ENCODE assay signal across 8 cellular contexts in the genomic region with DNA sequence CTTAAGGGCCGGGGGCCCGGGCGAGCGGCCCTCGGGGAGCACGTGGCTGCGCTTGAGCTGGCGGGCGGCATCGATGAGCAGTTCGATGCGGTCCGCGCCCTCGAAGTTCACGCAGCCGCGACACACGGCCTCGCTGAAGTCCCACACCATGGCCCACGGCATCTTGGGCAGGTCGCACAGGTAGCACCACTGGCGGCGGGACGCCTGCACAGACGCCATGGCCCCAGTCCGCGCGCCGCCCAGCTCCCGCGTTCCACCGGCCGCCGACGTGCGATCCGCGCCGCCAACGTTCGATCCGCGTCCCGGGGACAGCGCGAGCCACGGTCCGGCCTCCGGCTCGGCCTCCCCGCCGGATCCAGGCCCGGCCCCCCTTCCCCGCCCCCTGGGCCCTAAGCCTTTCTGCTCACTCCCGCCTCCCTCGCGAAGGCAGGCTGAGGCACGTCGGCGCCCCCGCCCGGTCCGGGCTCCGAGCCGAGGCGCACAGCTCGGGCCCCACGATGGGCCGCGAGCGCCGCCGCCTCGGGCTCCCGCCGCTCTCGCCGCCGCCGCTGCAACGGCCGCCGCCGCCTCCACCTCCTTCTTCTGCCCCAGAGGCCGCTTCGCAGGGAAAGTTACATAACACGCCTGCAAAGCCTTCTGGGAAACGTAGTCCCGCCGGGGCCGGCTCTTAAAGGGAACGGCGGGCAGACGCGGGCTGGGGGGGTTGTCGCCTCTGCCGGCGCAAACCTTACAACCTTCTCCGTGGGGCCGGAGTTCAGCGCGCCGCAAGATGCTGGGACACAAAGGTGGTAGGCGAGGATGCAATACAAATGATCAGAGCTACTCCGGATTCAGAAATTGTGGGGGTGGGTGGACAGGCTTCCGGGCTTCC. TPM values are rescaled to one million over a fixed set of nuclear protein-coding genes. Genes with fewer than 3 reads are reported as not detected.
DNase-seq lines count a peak whose midpoint lies in the region; ATAC-seq and TF ChIP-seq lines count a peak whose summit lies in the region.

A gene with protein sequence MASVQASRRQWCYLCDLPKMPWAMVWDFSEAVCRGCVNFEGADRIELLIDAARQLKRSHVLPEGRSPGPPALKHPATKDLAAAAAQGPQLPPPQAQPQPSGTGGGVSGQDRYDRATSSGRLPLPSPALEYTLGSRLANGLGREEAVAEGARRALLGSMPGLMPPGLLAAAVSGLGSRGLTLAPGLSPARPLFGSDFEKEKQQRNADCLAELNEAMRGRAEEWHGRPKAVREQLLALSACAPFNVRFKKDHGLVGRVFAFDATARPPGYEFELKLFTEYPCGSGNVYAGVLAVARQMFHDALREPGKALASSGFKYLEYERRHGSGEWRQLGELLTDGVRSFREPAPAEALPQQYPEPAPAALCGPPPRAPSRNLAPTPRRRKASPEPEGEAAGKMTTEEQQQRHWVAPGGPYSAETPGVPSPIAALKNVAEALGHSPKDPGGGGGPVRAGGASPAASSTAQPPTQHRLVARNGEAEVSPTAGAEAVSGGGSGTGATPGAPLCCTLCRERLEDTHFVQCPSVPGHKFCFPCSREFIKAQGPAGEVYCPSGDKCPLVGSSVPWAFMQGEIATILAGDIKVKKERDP (minus strand): TSS at position 586 of the 871 bp plus-strand sequence. CDS start 367 bp downstream, at position 219.

- H3K9me3 Mint-ChIP-seq in HFFc6: no peaks in the 10 kb centered on the region
- no peaks in the 10 kb centered on the region for H3K9me3 Mint-ChIP-seq in activated naive CD4-positive, alpha-beta T cell treated with anti-CD3 and anti-CD28 coated beads, Interleukin-2, amount 50 U/mL, for 24 hours

- H3K27ac ChIP-seq in temporal lobe (ENCODE audit: low read depth, low read length): peak within 1 kb of the TSS; percentile 87

- H3K4me1 Mint-ChIP-seq in HFFc6 (ENCODE audit: low read depth): peaks cover 14% of the 10 kb centered on the region
- H3K4me1 Mint-ChIP-seq in activated naive CD4-positive, alpha-beta T cell treated with anti-CD3 and anti-CD28 coated beads, Interleukin-2, amount 50 U/mL, for 24 hours: peaks cover 19% of the 10 kb centered on the region

- peak within 1 kb of the TSS; percentile 98 for H3K27ac Mint-ChIP-seq in HFFc6
- peak within 1 kb of the TSS; percentile 98 for H3K27ac Mint-ChIP-seq in activated naive CD4-positive, alpha-beta T cell treated with anti-CD3 and anti-CD28 coated beads, Interleukin-2, amount 50 U/mL, for 24 hours

- DNase-seq in GDM1 (lab: John Stamatoyannopoulos, UW) (peak; percentile 83), HFFc6 (peak; percentile 91), NCI-H1092 treated with DMSO at 0.1 percent for 48 hours (lab: John Stamatoyannopoulos, UW) (peak; percentile 80), SKM-1 (lab: John Stamatoyannopoulos, UW; ENCODE audit: unreplicated experiment) (peak; percentile 13), glomerular endothelial cell (ENCODE audit: extremely low read depth, low read depth, low spot score) (peak; percentile 36), omental fat pad (ENCODE audit: low spot score) (peak; percentile 64)

- H3K36me3 Mint-ChIP-seq in HFFc6 (ENCODE audit: low read depth): 0 out of 2 replicates have a peak, but pooled peaks cover 5% of the 10 kb centered on the region
- peaks cover 2% of the 10 kb centered on the region for H3K36me3 Mint-ChIP-seq in activated naive CD4-positive, alpha-beta T cell treated with anti-CD3 and anti-CD28 coated beads, Interleukin-2, amount 50 U/mL, for 24 hours

- TF ChIP-seq CTCF in HFFc6 (IDR thresholded peaks at IDR 0.05) (peak; percentile 11), omental fat pad (IDR thresholded peaks at IDR 0.05) (no peak)

- H3K27me3 Mint-ChIP-seq in HFFc6 (ENCODE audit: insufficient read depth): peaks cover 3% of the 10 kb centered on the region; the same call in 1 of the 2 replicates
- no peaks in the 10 kb centered on the region for H3K27me3 Mint-ChIP-seq in activated naive CD4-positive, alpha-beta T cell treated with anti-CD3 and anti-CD28 coated beads, Interleukin-2, amount 50 U/mL, for 24 hours

- ATAC-seq in omental fat pad (ENCODE audit: low FRiP score): peak; percentile 74

- H3K4me3 Mint-ChIP-seq in HFFc6: peak within 1 kb of the TSS; percentile 97
- H3K4me3 Mint-ChIP-seq in activated naive CD4-positive, alpha-beta T cell treated with anti-CD3 and anti-CD28 coated beads, Interleukin-2, amount 50 U/mL, for 24 hours: peak within 1 kb of the TSS; percentile 99

RNA-seq across cellular contexts. Expression of the gene that starts here (rescaled TPM):
- 10 to 100 TPM; 19.3 to 25.0 (median 21.8) TPM for total RNA-seq in HFFc6 (2021; fragmentation: NEBNext Ultra II Directional; extraction: Animal tissue kit (Norgen Biotek cat#: 25700))
- total RNA-seq in glomerular endothelial cell (27.1 and 32.3 TPM in 2 replicates), omental fat pad (10 to 100 TPM; 10.6 to 14.2 (median 11.2) TPM), temporal lobe (20.9 TPM)

Comparison
In these comparisons a context has a peak if more than half of its experiments do, and no peak if none do; other contexts are left out.
1. Peak in every context shown above with its lines: DNase-seq, ATAC-seq and H3K27ac ChIP-seq.
2. DNase-seq: peak in every context shown above with its lines; median percentile 91 in HFFc6; 83 in GDM1; 80 in NCI-H1092 treated with DMSO at 0.1 percent for 48 hours; 64 in omental fat pad; 36 in glomerular endothelial cell; 13 in SKM-1.